ENCODE assay signal across 12 cellular contexts in genomic region chr22:17205432-17205831, GRCh38. TPM values are rescaled to one million over a fixed set of nuclear protein-coding genes. Genes with fewer than 3 reads are reported as not detected.
A peak's percentile ranks its signal among the peaks of the same experiment; 100 is the strongest.
DNase-seq lines count a peak whose midpoint lies in the region; ATAC-seq, FAIRE-seq and TF ChIP-seq lines count a peak whose summit lies in the region.
"Had no signal": no experiment of that assay in that cellular context is flagged by ENCODE, and none has a peak within 500 bp of the region (broad histone marks: within the 10 kb centered on the region; RNA-seq: fewer than 3 reads in every experiment).

No MANE protein-coding gene starts in this region.

- no peak overlapping the region for H3K9ac ChIP-seq in HCT116 (ENCODE audit: low read length)
- no peak overlapping the region for H3K9ac ChIP-seq in kidney (ENCODE audit: low read length in 2 of 2)

- no TSS peak for BruUV-seq in HCT116 (replicated peaks; lab: Mats Ljungman, UMichigan)

- no peak for TF ChIP-seq POLR2A in HCT116 (IDR thresholded peaks at IDR 0.05; ENCODE audit: borderline replicate concordance, extremely low read depth, insufficient read depth, insufficient read length)

- peaks cover 18% of the 10 kb centered on the region for H3K4me1 Mint-ChIP-seq in CD8-positive, alpha-beta T cell (ENCODE audit: low read depth)
- H3K4me1 Mint-ChIP-seq in natural killer cell: peaks cover 5 to 15% of the 10 kb centered on the region in 2 donors

- DNase-seq in CD8-positive, alpha-beta T cell: no peak
- DNase-seq in HCT116 (ENCODE audit: low read depth, low spot score) (no peak), NCI-H2171 treated with DMSO at 0.1 percent for 48 hours (lab: John Stamatoyannopoulos, UW) (peak; percentile 45), kidney (peak; percentile 2), natural killer cell (no peak), epidermal melanocyte (ENCODE audit: insufficient read length, low spot score) (no peak)
- DNase-seq: activated CD8-positive, alpha-beta memory T cell treated with anti-CD3 and anti-CD28 coated beads, Interleukin-2, amount 50 U/mL, for 4 hours; heart left ventricle; T-helper 2 cell; trophoblast cell had no signal

- TF ChIP-seq CTCF in CD8-positive, alpha-beta T cell (IDR thresholded peaks at IDR 0.05): no peak
- TF ChIP-seq CTCF in HCT116 (IDR thresholded peaks at IDR 0.05 in 2 of 3, conservative IDR thresholded peaks at IDR 0.05 in 1 of 3; ENCODE audit: borderline replicate concordance in 1 of 3, insufficient read depth in 1 of 3, low read depth in 2 of 3, low read length in 2 of 3) (peak; percentile 5 to 28 (median 15); a peak in 4 of 6 replicates), kidney (IDR thresholded peaks at IDR 0.05; ENCODE audit: borderline replicate concordance, extremely low read depth, insufficient read depth) (no peak), natural killer cell (IDR thresholded peaks at IDR 0.05) (no peak)

- H3K4me2 ChIP-seq in HCT116 (ENCODE audit: low read length): no peak overlapping the region

- no peaks in the 10 kb centered on the region for H3K9me2 ChIP-seq in HCT116 (ENCODE audit: insufficient read depth)

- H3K79me2 ChIP-seq in HCT116 (ENCODE audit: insufficient read depth, low read length): no peaks in the 10 kb centered on the region

- no peak for FAIRE-seq in kidney (lab: Jason Lieb, UNC)

- peak; percentile 42 for TF ChIP-seq RAD21 in HCT116 (IDR thresholded peaks at IDR 0.05; ENCODE audit: low read depth)

- POLR2A ChIA-PET in CD8-positive, alpha-beta T cell (lab: Charles Lee): interaction anchor here (0.8 to 1.0 kb wide), 2 partner anchors 8 to 298 kb away, joined by 3 read pairs; no protein-coding TSS in a partner anchor
- POLR2A ChIA-PET in HCT116 (lab: Charles Lee): no interaction called here

- no peaks in the 10 kb centered on the region for H3K9me3 Mint-ChIP-seq in CD8-positive, alpha-beta T cell
- H3K9me3 Mint-ChIP-seq in natural killer cell: no peaks in the 10 kb centered on the region

- H3K36me3 Mint-ChIP-seq in CD8-positive, alpha-beta T cell: peaks cover 73% of the 10 kb centered on the region
- peaks cover 8% of the 10 kb centered on the region for H3K36me3 Mint-ChIP-seq in natural killer cell

- H3K27me3 Mint-ChIP-seq in CD8-positive, alpha-beta T cell (ENCODE audit: low read depth): no peaks in the 10 kb centered on the region
- H3K27me3 Mint-ChIP-seq in natural killer cell (ENCODE audit: low read depth in 2 of 2): no peaks in the 10 kb centered on the region

- peak overlapping the region; percentile 66 for H3K27ac Mint-ChIP-seq in CD8-positive, alpha-beta T cell
- no peak overlapping the region for H3K27ac Mint-ChIP-seq in natural killer cell

- H3K27ac ChIP-seq in CD8-positive, alpha-beta T cell (ENCODE audit: low read depth, low read length): no peak overlapping the region
- H3K27ac ChIP-seq in HCT116 (ENCODE audit: low read depth, low read length) (no peak overlapping the region), kidney (ENCODE audit: low read depth in 2 of 2, low read length in 2 of 2) (no peak overlapping the region)
- H3K27ac ChIP-seq: heart left ventricle had no signal

- H2AFZ ChIP-seq in HCT116 (ENCODE audit: low read depth, low read length, poor library complexity, severe bottlenecking): no peak overlapping the region

- CTCF ChIA-PET in CD8-positive, alpha-beta T cell (lab: Charles Lee): interaction anchor here (0.9 to 2.7 kb wide), 4 partner anchors 8 to 297 kb away, joined by 3 to 8 read pairs (median 6); no protein-coding TSS in a partner anchor
- CTCF ChIA-PET in HCT116 (lab: Charles Lee): interaction anchor here (0.6 to 1.7 kb wide), 13 partner anchors 8 to 300 kb away, joined by 3 to 58 read pairs (median 4); no protein-coding TSS in a partner anchor

- H3K4me1 ChIP-seq in CD8-positive, alpha-beta T cell (ENCODE audit: insufficient read depth, low read length): no peaks in the 10 kb centered on the region
- H3K4me1 ChIP-seq in HCT116 (ENCODE audit: control insufficient read depth in 1 of 2, insufficient read depth in 2 of 2, low read length in 2 of 2) (no peaks in the 10 kb centered on the region), kidney (ENCODE audit: control insufficient read depth in 1 of 2, insufficient read depth in 1 of 2, low read depth in 1 of 2, low read length in 2 of 2) (no peaks in the 10 kb centered on the region)
- H3K4me1 ChIP-seq: heart left ventricle had no signal

- RAD21 ChIA-PET in HCT116 (lab: Charles Lee; ENCODE audit: low non-redundant PET in 1 of 2, low total read pairs in 2 of 2, uncharacterized antibody in 2 of 2, unreplicated experiment in 2 of 2): interaction anchor here (0.6 to 1.5 kb wide), 5 partner anchors 34 to 298 kb away, joined by 3 to 13 read pairs (median 5); no protein-coding TSS in a partner anchor

- no peaks in the 10 kb centered on the region for H3K9me3 ChIP-seq in CD8-positive, alpha-beta T cell (ENCODE audit: low read length)
- H3K9me3 ChIP-seq in HCT116 (ENCODE audit: control insufficient read depth in 1 of 2, insufficient read depth in 1 of 2, low read depth in 1 of 2, low read length in 2 of 2) (no peaks in the 10 kb centered on the region), kidney (ENCODE audit: control insufficient read depth in 1 of 2, low read length in 2 of 2) (no peaks in the 10 kb centered on the region)
- H3K9me3 ChIP-seq: heart left ventricle had no signal

- intact Hi-C loops in CD8-positive, alpha-beta T cell (cut with DNase I, micrococcal nuclease): no loop called here
- intact Hi-C loops in HCT116 (cut with micrococcal nuclease) (loop anchor here (2.0 kb wide), 1 partner anchor 295 kb away; no protein-coding TSS in a partner anchor), kidney (cut with DNase I) (no loop called here), natural killer cell (cut with micrococcal nuclease) (no loop called here)

- H3K27me3 ChIP-seq in CD8-positive, alpha-beta T cell (ENCODE audit: insufficient read depth, low read length): no peaks in the 10 kb centered on the region
- H3K27me3 ChIP-seq in HCT116 (ENCODE audit: insufficient read depth, low read length): no peaks in the 10 kb centered on the region
- H3K27me3 ChIP-seq: heart left ventricle had no signal

- H3K4me3 ChIP-seq in CD8-positive, alpha-beta T cell (ENCODE audit: low read depth, low read length): no peak overlapping the region
- H3K4me3 ChIP-seq in HCT116 (replicated peaks in 1 of 2; ENCODE audit: low read depth in 1 of 2, low read length in 2 of 2) (no peak overlapping the region), kidney (ENCODE audit: low read length in 2 of 2) (no peak overlapping the region)
- H3K4me3 ChIP-seq: heart left ventricle had no signal

- no peaks in the 10 kb centered on the region for H4K20me1 ChIP-seq in HCT116 (ENCODE audit: insufficient read depth)

- peaks cover 40% of the 10 kb centered on the region for H3K36me3 ChIP-seq in CD8-positive, alpha-beta T cell (ENCODE audit: insufficient read depth, low read length)
- no peaks in the 10 kb centered on the region for H3K36me3 ChIP-seq in HCT116 (ENCODE audit: control insufficient read depth in 1 of 2, insufficient read depth in 2 of 2, low read length in 2 of 2)
- H3K36me3 ChIP-seq in kidney (ENCODE audit: control insufficient read depth in 1 of 2, insufficient read depth in 2 of 2, low read length in 2 of 2): no peaks in the 10 kb centered on the region

- H3K4me3 Mint-ChIP-seq in CD8-positive, alpha-beta T cell: no peak overlapping the region
- H3K4me3 Mint-ChIP-seq in natural killer cell: no peak overlapping the region

- no peak for ATAC-seq in CD8-positive, alpha-beta T cell
- ATAC-seq in HCT116: peak; percentile 83
- ATAC-seq in natural killer cell: no peak
- ATAC-seq in GM19467 (IDR thresholded peaks at IDR 0.05; ENCODE audit: unreplicated experiment): no peak
- no peak for ATAC-seq in HG03175 (IDR thresholded peaks at IDR 0.05; ENCODE audit: unreplicated experiment)
- ATAC-seq: heart left ventricle had no signal

TF ChIP-seq in HCT116, 20 proteins besides CTCF, POLR2A, EP300 and RAD21 (continues in another document):
- TF ChIP-seq REST (IDR thresholded peaks at IDR 0.05; ENCODE audit: low read depth) (no peak), ATF3 (IDR thresholded peaks at IDR 0.05) (no peak), TCF7L2 (IDR thresholded peaks at IDR 0.05; ENCODE audit: borderline replicate concordance, extremely low read depth, insufficient read depth, insufficient read length) (no peak)

RNA-seq across cellular contexts. Expression of gene ADA2, which starts 13.8 kb away (rescaled TPM):
- total RNA-seq in CD8-positive, alpha-beta T cell: 10 to 100 TPM; 43.4 to 44.6 TPM
- total RNA-seq in HCT116 (2021; ENCODE audit: unreplicated experiment): 0.20 TPM
- 0.01 and 0.09 TPM in 2 replicates for polyA plus RNA-seq in HCT116 (2012)
- total RNA-seq in kidney: 26.8 TPM
- 33.2 TPM for polyA plus RNA-seq in kidney (ENCODE audit: insufficient read depth, low read depth, low replicate concordance)
- total RNA-seq in natural killer cell: 100 to 1,000 TPM; 117 to 148 (median 130) TPM

RNA-seq across cellular contexts. Expression of gene HDHD5, which starts 46.4 kb away (rescaled TPM):
- total RNA-seq in CD8-positive, alpha-beta T cell: 10 to 100 TPM in 1 of 2 experiments, 1 to 10 TPM in 1; 9.2 to 11.0 TPM
- total RNA-seq in HCT116 (2021; ENCODE audit: unreplicated experiment): 70.1 TPM
- 72.0 and 75.3 TPM in 2 replicates for polyA plus RNA-seq in HCT116 (2012)
- 27.5 TPM for total RNA-seq in kidney
- polyA plus RNA-seq in kidney (ENCODE audit: insufficient read depth, low read depth, low replicate concordance): 39.8 TPM
- 10 to 100 TPM; 12.0 to 16.5 (median 13.5) TPM for total RNA-seq in natural killer cell

Comparison
In these comparisons a context has a peak if more than half of its experiments do, and no peak if none do; other contexts are left out.
1. DNase-seq: peak in NCI-H2171 treated with DMSO at 0.1 percent for 48 hours (single experiment) and kidney (single experiment); none in CD8-positive, alpha-beta T cell (0 of 7), HCT116 (single experiment), natural killer cell (single experiment) and epidermal melanocyte (single experiment).
2. CTCF ChIP-seq: peak in HCT116 (3 of 3); none in CD8-positive, alpha-beta T cell (single experiment), kidney (single experiment) and natural killer cell (single experiment).
3. RNA of gene ADA2, which starts 13.8 kb away (total RNA-seq): 117 to 148 TPM in natural killer cell, 43.4 to 44.6 TPM in CD8-positive, alpha-beta T cell and 26.8 TPM in kidney (single experiment); 0.20 TPM in HCT116 (single experiment); every median in the first group is over 10 times any median in the second.